ENCODE assay signal across 8 cellular contexts in genomic region chr7:95433952-95434351, GRCh38. TPM values are rescaled to one million over a fixed set of nuclear protein-coding genes. Genes with fewer than 3 reads are reported as not detected.
A peak's percentile ranks its signal among the peaks of the same experiment; 100 is the strongest.
DNase-seq lines count a peak whose midpoint lies in the region; ATAC-seq and TF ChIP-seq lines count a peak whose summit lies in the region.

No MANE protein-coding gene starts in this region.

- TF ChIP-seq POLR2A in Peyer's patch (IDR thresholded peaks at IDR 0.05), result no peak

- peaks cover 0 to 3% of the 10 kb centered on the region in 2 donors for H3K36me3 Mint-ChIP-seq in CD14-positive monocyte
- H3K36me3 Mint-ChIP-seq in osteocyte (ENCODE audit: unreplicated experiment), result peaks cover 12% of the 10 kb centered on the region

- H3K27me3 Mint-ChIP-seq in CD14-positive monocyte (ENCODE audit: low read depth in 3 of 3) (peaks cover 0 to 1% (median 0%) of the 10 kb centered on the region in 3 donors), osteocyte (ENCODE audit: unreplicated experiment) (no peaks in the 10 kb centered on the region)

- peaks cover 0 to 10% (median 0%) of the 10 kb centered on the region in 4 donors for H3K4me1 ChIP-seq in Peyer's patch

- DNase-seq in CD14-positive monocyte (ENCODE audit: low spot score) (no peak), Peyer's patch (no peak), epithelial cell of prostate (ENCODE audit: low read depth, low spot score) (no peak), osteocyte (ENCODE audit: extremely low spot score, unreplicated experiment) (no peak), NCI-H187 treated with DMSO at 0.1 percent for 48 hours (lab: John Stamatoyannopoulos, UW) (no peak), Ammon's horn (ENCODE audit: low spot score) (no peak)

- no peaks in the 10 kb centered on the region for H3K9me3 ChIP-seq in Peyer's patch

- peaks cover 25% of the 10 kb centered on the region for H3K4me1 Mint-ChIP-seq in CD14-positive monocyte
- H3K4me1 Mint-ChIP-seq in osteocyte (ENCODE audit: unreplicated experiment), result peaks cover 44% of the 10 kb centered on the region

- H3K27ac ChIP-seq in Peyer's patch (peak overlapping the region; percentile 78 to 94 (median 86)), epithelial cell of prostate (peak overlapping the region; percentile 62)

- H3K27me3 ChIP-seq in Peyer's patch, result no peaks in the 10 kb centered on the region

- no peak for TF ChIP-seq CTCF in CD14-positive monocyte (IDR thresholded peaks at IDR 0.05)
- no peak for TF ChIP-seq CTCF in Peyer's patch (IDR thresholded peaks at IDR 0.05)
- no peak for TF ChIP-seq CTCF in osteocyte (IDR thresholded peaks at IDR 0.05)

- intact Hi-C loops in CD14-positive monocyte (cut with micrococcal nuclease), result no loop called here

- H3K36me3 ChIP-seq in Peyer's patch, result no peaks in the 10 kb centered on the region

- H3K4me3 ChIP-seq in Peyer's patch, result peak overlapping the region in 3 of 4 donors; percentile 65 to 93 (median 80)

- H3K27ac Mint-ChIP-seq in CD14-positive monocyte, result peak overlapping the region in 1 of 7 donors; percentile 2
- peak overlapping the region; percentile 99 for H3K27ac Mint-ChIP-seq in osteocyte (ENCODE audit: unreplicated experiment)

- ATAC-seq in GM21367 (IDR thresholded peaks at IDR 0.05; ENCODE audit: unreplicated experiment), result no peak
- ATAC-seq in GM18519 (IDR thresholded peaks at IDR 0.05; ENCODE audit: low FRiP score, unreplicated experiment), result no peak

- H3K4me3 Mint-ChIP-seq in CD14-positive monocyte (peak overlapping the region; percentile 78 to 88), osteocyte (ENCODE audit: unreplicated experiment) (peak overlapping the region; percentile 81)

- H3K9me3 Mint-ChIP-seq in CD14-positive monocyte (peaks cover 0 to 2% (median 0%) of the 10 kb centered on the region in 7 donors), osteocyte (ENCODE audit: unreplicated experiment) (no peaks in the 10 kb centered on the region)

RNA-seq across cellular contexts. Expression of gene PON2, which starts 0.9 kb away (rescaled TPM):
- 10 to 100 TPM; 11.5 to 14.4 TPM for polyA plus RNA-seq in CD14-positive monocyte
- total RNA-seq in Peyer's patch (100 to 1,000 TPM; 116 to 330 (median 193) TPM), osteocyte (77.1 and 78.1 TPM in 2 replicates)

RNA-seq across cellular contexts. Expression of gene PON3, which starts 37.8 kb away (rescaled TPM):
- polyA plus RNA-seq in CD14-positive monocyte, result not detected
- total RNA-seq in Peyer's patch, result 1 to 10 TPM in 3 of 4 donors, not detected in 1; 2.9 to 9.1 (median 5.5) TPM
- not detected in 2 replicates for total RNA-seq in osteocyte

RNA-seq across cellular contexts. Expression of gene ASB4, which starts 51.8 kb away (rescaled TPM):
- not detected for polyA plus RNA-seq in CD14-positive monocyte
- total RNA-seq in Peyer's patch, result 1 to 10 TPM in 1 of 4 donors, not detected in 3; 1.3 TPM
- not detected in 2 replicates for total RNA-seq in osteocyte
